ENCODE assay signal across 15 cellular contexts in genomic region chr1:76084029-76084627, GRCh38. TPM values are rescaled to one million over a fixed set of nuclear protein-coding genes. Genes with fewer than 3 reads are reported as not detected.
"Had no signal": no experiment of that assay in that cellular context is flagged by ENCODE, and none has a peak within 500 bp of the region (broad histone marks: within the 10 kb centered on the region; RNA-seq: fewer than 3 reads in every experiment).

No MANE protein-coding gene starts in this region.

- H3K27ac ChIP-seq: cardiac muscle cell, psoas muscle, sigmoid colon, suprapubic skin, upper lobe of right lung had no signal

- DNase-seq: activated CD4-positive, alpha-beta T cell treated with anti-CD3 and anti-CD28 coated beads for 4 hours; activated CD8-positive, alpha-beta T cell treated with anti-CD3 and anti-CD28 coated beads, Interleukin-2, amount 10 ng/mL, durations not matched to agents 7 days and 5 days; activated naive CD4-positive, alpha-beta T cell treated with Interleukin-2 at 50 U/mL for 16 hours; activated naive CD8-positive, alpha-beta T cell treated with anti-CD3 and anti-CD28 coated beads, Interleukin-2, amount 50 U/mL, for 24 hours; immature natural killer cell; naive B cell; psoas muscle; sigmoid colon; stimulated activated CD4-positive, alpha-beta T cell treated with anti-CD3 and anti-CD28 coated beads, Interleukin-12 subunit alpha, Interleukin-12 subunit beta, amount 100 ng/mL, for 4 hours; stimulated activated naive CD8-positive, alpha-beta T cell treated with anti-CD3 and anti-CD28 coated beads, Interleukin-15, Interleukin-2, amounts not matched to agents 100 U/mL and 50 U/mL, for 24 hours; upper lobe of right lung had no signal

- H3K4me1 Mint-ChIP-seq: immature natural killer cell had no signal

- H3K27ac Mint-ChIP-seq: activated CD8-positive, alpha-beta T cell treated with anti-CD3 and anti-CD28 coated beads, Interleukin-2, amount 10 ng/mL, durations not matched to agents 7 days and 5 days; activated naive CD8-positive, alpha-beta T cell treated with anti-CD3 and anti-CD28 coated beads, Interleukin-2, amount 50 U/mL, for 24 hours; immature natural killer cell; T-helper 1 cell treated with Interleukin-12 subunit alpha and Interleukin-12 subunit beta and Interleukin-4 antibody, amounts not matched to agents 30 μg/mL and 1 μg/mL, for 36 hours had no signal

- H3K27me3 ChIP-seq: cardiac muscle cell, sigmoid colon, suprapubic skin, upper lobe of right lung had no signal

- H3K4me1 ChIP-seq: psoas muscle, suprapubic skin, upper lobe of right lung had no signal

- H3K27me3 Mint-ChIP-seq: activated naive CD8-positive, alpha-beta T cell treated with anti-CD3 and anti-CD28 coated beads, Interleukin-2, amount 50 U/mL, for 24 hours; naive B cell had no signal

- H3K36me3 ChIP-seq: cardiac muscle cell, sigmoid colon, suprapubic skin, upper lobe of right lung had no signal

- H3K4me3 ChIP-seq: cardiac muscle cell, lung, psoas muscle, sigmoid colon, suprapubic skin, upper lobe of right lung had no signal

- H3K36me3 Mint-ChIP-seq: immature natural killer cell, naive B cell had no signal

- ATAC-seq: activated CD8-positive, alpha-beta T cell treated with anti-CD3 and anti-CD28 coated beads, Interleukin-2, amount 10 ng/mL, durations not matched to agents 7 days and 5 days; activated naive CD8-positive, alpha-beta T cell treated with anti-CD3 and anti-CD28 coated beads, Interleukin-2, amount 50 U/mL, for 24 hours; psoas muscle; stimulated activated naive CD8-positive, alpha-beta T cell treated with anti-CD3 and anti-CD28 coated beads, Interleukin-15, Interleukin-2, amounts not matched to agents 100 U/mL and 50 U/mL, for 24 hours had no signal

- H3K4me3 Mint-ChIP-seq: activated CD8-positive, alpha-beta T cell treated with anti-CD3 and anti-CD28 coated beads, Interleukin-2, amount 10 ng/mL, durations not matched to agents 7 days and 5 days; activated naive CD8-positive, alpha-beta T cell treated with anti-CD3 and anti-CD28 coated beads, Interleukin-2, amount 50 U/mL, for 24 hours; immature natural killer cell; T-helper 1 cell treated with Interleukin-12 subunit alpha and Interleukin-12 subunit beta and Interleukin-4 antibody, amounts not matched to agents 30 μg/mL and 1 μg/mL, for 36 hours had no signal

- H3K9me3 ChIP-seq: psoas muscle, sigmoid colon, suprapubic skin, upper lobe of right lung had no signal

- H3K9me3 Mint-ChIP-seq: activated naive CD8-positive, alpha-beta T cell treated with anti-CD3 and anti-CD28 coated beads, Interleukin-2, amount 50 U/mL, for 24 hours; immature natural killer cell; T-helper 1 cell treated with Interleukin-12 subunit alpha and Interleukin-12 subunit beta and Interleukin-4 antibody, amounts not matched to agents 30 μg/mL and 1 μg/mL, for 36 hours had no signal

RNA-seq across cellular contexts. Expression of gene ST6GALNAC3, which starts 9.6 kb away (rescaled TPM):
- polyA plus RNA-seq: immature natural killer cell had no signal
